8 cellular contexts compared by ENCODE assay signal in the genomic region with DNA sequence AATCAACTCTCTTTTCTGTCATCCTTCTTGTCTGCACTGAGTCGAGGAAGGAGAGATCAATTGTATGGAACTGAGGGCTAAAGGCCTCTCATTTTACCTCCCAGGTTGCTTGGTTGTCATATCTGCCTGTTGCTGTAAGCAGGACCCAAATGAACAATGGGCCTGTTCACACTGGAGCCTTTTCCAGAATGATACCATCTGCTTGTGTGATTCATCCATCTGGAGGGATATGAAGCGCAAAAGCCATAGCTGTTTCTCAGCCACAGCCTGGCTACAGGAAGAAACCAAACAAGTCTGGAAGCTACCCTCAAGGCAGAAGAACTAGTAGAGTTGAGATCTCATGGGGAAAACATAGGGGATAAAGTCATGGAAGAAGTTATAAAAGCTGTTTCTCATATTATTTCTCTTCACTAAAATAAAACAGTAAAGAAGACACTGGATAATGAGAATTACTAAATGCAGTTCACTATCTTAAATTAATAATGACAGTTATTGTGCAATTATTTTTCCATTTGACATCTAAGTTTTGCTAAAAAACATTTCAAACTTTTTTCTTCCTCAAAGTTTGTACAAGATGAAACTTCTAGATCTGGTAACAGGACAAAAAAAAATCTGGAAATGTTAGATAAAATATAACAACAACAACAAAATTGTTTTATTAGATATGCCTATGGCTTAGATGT.
DNase-seq lines count a peak whose midpoint lies in the region; ATAC-seq and TF ChIP-seq lines count a peak whose summit lies in the region.

No MANE protein-coding gene starts in this region.

- ATAC-seq in HG03175 (IDR thresholded peaks at IDR 0.05; ENCODE audit: unreplicated experiment): no peak
- ATAC-seq in HG02870 (IDR thresholded peaks at IDR 0.05; ENCODE audit: unreplicated experiment): no peak

- DNase-seq in COLO829 (ENCODE audit: low spot score) (peak; percentile 79), NCI-H524 (lab: John Stamatoyannopoulos, UW) (peak; percentile 87 to 96), epidermal melanocyte (ENCODE audit: insufficient read length, low spot score) (peak; percentile 28), myocyte (ENCODE audit: low read depth) (peak; percentile 62), GM10266 (ENCODE audit: extremely low spot score) (no peak)
- DNase-seq in stimulated activated CD4-positive, alpha-beta T cell treated with anti-CD3 and anti-CD28 coated beads, Interleukin-4, amount 100 ng/mL, for 1 hour: no peak

- no peak for TF ChIP-seq CTCF in GM10266 (IDR thresholded peaks at IDR 0.05; ENCODE audit: control insufficient read depth, insufficient read depth, low read depth, missing control alignments)

Comparison
In these comparisons a context has a peak if more than half of its experiments do, and no peak if none do; other contexts are left out.
1. DNase-seq: peak in COLO829 (single experiment), NCI-H524 (2 of 2), epidermal melanocyte (single experiment) and myocyte (single experiment); none in GM10266 (single experiment) and stimulated activated CD4-positive, alpha-beta T cell treated with anti-CD3 and anti-CD28 coated beads, Interleukin-4, amount 100 ng/mL, for 1 hour (single experiment).